18 cellular contexts compared by ENCODE assay signal in the genomic region with DNA sequence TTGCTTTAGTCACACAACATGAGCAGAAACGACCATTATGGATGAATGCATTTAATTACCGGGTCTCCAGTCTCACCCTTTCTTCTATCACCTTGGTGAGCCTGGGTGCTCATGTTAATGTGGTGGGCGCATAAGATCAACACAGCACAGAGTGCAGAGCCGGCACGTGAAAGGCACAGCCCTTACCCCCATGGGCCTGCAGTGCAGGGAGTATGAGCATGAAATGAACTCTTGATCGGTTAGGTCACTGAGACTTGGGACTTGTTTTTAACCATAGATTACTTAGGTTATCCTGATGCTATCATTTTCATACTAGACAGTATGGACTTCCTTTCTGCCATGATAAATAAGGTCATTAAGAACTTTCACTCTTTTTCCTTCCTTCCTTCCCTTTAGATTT.
DNase-seq lines count a peak whose midpoint lies in the region; ATAC-seq and TF ChIP-seq lines count a peak whose summit lies in the region.
"Had no signal": no experiment of that assay in that cellular context is flagged by ENCODE, and none has a peak within 500 bp of the region (broad histone marks: within the 10 kb centered on the region; RNA-seq: fewer than 3 reads in every experiment).

No MANE protein-coding gene starts in this region.

- H3K4me1 ChIP-seq in esophagus muscularis mucosa (peaks cover 0 to 14% (median 5%) of the 10 kb centered on the region in 4 donors), parathyroid adenoma (peaks cover 9% of the 10 kb centered on the region), OCI-LY7 (ENCODE audit: insufficient read depth, low read length, poor library complexity, severe bottlenecking) (no peaks in the 10 kb centered on the region)
- H3K4me1 ChIP-seq: A549 had no signal

- H2AFZ ChIP-seq in parathyroid adenoma (peak overlapping the region; percentile 42), OCI-LY7 (ENCODE audit: low read length) (no peak overlapping the region)
- H2AFZ ChIP-seq: GM23248 had no signal

- H3K36me3 Mint-ChIP-seq in activated CD8-positive, alpha-beta T cell treated with anti-CD3 and anti-CD28 coated beads, Interleukin-2, amount 10 ng/mL, durations not matched to agents 7 days and 5 days (ENCODE audit: low read depth) = no peaks in the 10 kb centered on the region
- no peaks in the 10 kb centered on the region for H3K36me3 Mint-ChIP-seq in activated CD8-positive, alpha-beta T cell treated with anti-CD3 and anti-CD28 coated beads for 36 hours (ENCODE audit: low read depth)
- H3K36me3 Mint-ChIP-seq in WTC11 = no peaks in the 10 kb centered on the region

- no peak for DNase-seq in activated CD8-positive, alpha-beta T cell treated with anti-CD3 and anti-CD28 coated beads, Interleukin-2, amount 10 ng/mL, durations not matched to agents 7 days and 5 days
- no peak for DNase-seq in activated CD8-positive, alpha-beta T cell treated with anti-CD3 and anti-CD28 coated beads for 36 hours
- DNase-seq in WTC11 (ENCODE audit: low spot score) = no peak
- peak; percentile 75 for DNase-seq in esophagus muscularis mucosa (ENCODE audit: extremely low spot score)
- DNase-seq in ureter (ENCODE audit: low spot score) = no peak
- DNase-seq in OCI-LY7 (ENCODE audit: low spot score) = no peak
- no peak for DNase-seq in GM10248 (ENCODE audit: extremely low spot score)
- DNase-seq: AML-193; CD4-positive, alpha-beta T cell; DMS153; DMS79; GDM1; GM23248; H9 had no signal

- H3K4me2 ChIP-seq in parathyroid adenoma (ENCODE audit: low read length) (no peak overlapping the region), OCI-LY7 (ENCODE audit: low read length) (no peak overlapping the region)
- H3K4me2 ChIP-seq: A549 had no signal

- H3K27me3 Mint-ChIP-seq in activated CD8-positive, alpha-beta T cell treated with anti-CD3 and anti-CD28 coated beads, Interleukin-2, amount 10 ng/mL, durations not matched to agents 7 days and 5 days (ENCODE audit: low read depth) = no peaks in the 10 kb centered on the region
- H3K27me3 Mint-ChIP-seq in activated CD8-positive, alpha-beta T cell treated with anti-CD3 and anti-CD28 coated beads for 36 hours = no peaks in the 10 kb centered on the region
- no peaks in the 10 kb centered on the region for H3K27me3 Mint-ChIP-seq in WTC11 (ENCODE audit: low read depth)
- H3K27me3 Mint-ChIP-seq: CD4-positive, alpha-beta T cell had no signal

- H3K27ac ChIP-seq in esophagus muscularis mucosa (replicated peaks in 1 of 4) (no peak overlapping the region), parathyroid adenoma (no peak overlapping the region), OCI-LY7 (ENCODE audit: low read depth, low read length, poor library complexity, severe bottlenecking) (no peak overlapping the region)
- H3K27ac ChIP-seq: 22Rv1, A549, C4-2B, GM23248 had no signal

- POLR2A ChIA-PET in activated CD8-positive, alpha-beta T cell treated with anti-CD3 and anti-CD28 coated beads, Interleukin-2, amount 10 ng/mL, durations not matched to agents 7 days and 5 days (lab: Charles Lee) = no interaction called here
- POLR2A ChIA-PET in activated CD8-positive, alpha-beta T cell treated with anti-CD3 and anti-CD28 coated beads for 36 hours (lab: Charles Lee) = no interaction called here
- POLR2A ChIA-PET in WTC11 (lab: Charles Lee) = no interaction called here
- POLR2A ChIA-PET in OCI-LY7 (lab: Charles Lee) = no interaction called here
- POLR2A ChIA-PET in GM10248 (lab: Yijun Ruan, JAX) = no interaction called here

- H3K4me1 Mint-ChIP-seq in activated CD8-positive, alpha-beta T cell treated with anti-CD3 and anti-CD28 coated beads, Interleukin-2, amount 10 ng/mL, durations not matched to agents 7 days and 5 days (ENCODE audit: low read depth) = no peaks in the 10 kb centered on the region
- no peaks in the 10 kb centered on the region for H3K4me1 Mint-ChIP-seq in activated CD8-positive, alpha-beta T cell treated with anti-CD3 and anti-CD28 coated beads for 36 hours (ENCODE audit: low read depth)
- H3K4me1 Mint-ChIP-seq in WTC11 = peaks cover 12% of the 10 kb centered on the region

- TF ChIP-seq POLR2A in esophagus muscularis mucosa (IDR thresholded peaks at IDR 0.05; ENCODE audit: low read depth) = no peak

- peak overlapping the region; percentile 26 for H3K27ac Mint-ChIP-seq in activated CD8-positive, alpha-beta T cell treated with anti-CD3 and anti-CD28 coated beads, Interleukin-2, amount 10 ng/mL, durations not matched to agents 7 days and 5 days
- H3K27ac Mint-ChIP-seq in activated CD8-positive, alpha-beta T cell treated with anti-CD3 and anti-CD28 coated beads for 36 hours = no peak overlapping the region
- H3K27ac Mint-ChIP-seq in WTC11 = peak overlapping the region; percentile 30; the same call in 1 of the 2 replicates
- H3K27ac Mint-ChIP-seq: CD4-positive, alpha-beta T cell had no signal

- H3K9me3 ChIP-seq in esophagus muscularis mucosa (no peaks in the 10 kb centered on the region), parathyroid adenoma (ENCODE audit: control insufficient read depth, low read length) (no peaks in the 10 kb centered on the region), OCI-LY7 (ENCODE audit: low read length) (no peaks in the 10 kb centered on the region)
- H3K9me3 ChIP-seq: A549 had no signal

- no peak for TF ChIP-seq CTCF in activated CD8-positive, alpha-beta T cell treated with anti-CD3 and anti-CD28 coated beads for 36 hours (IDR thresholded peaks at IDR 0.05)
- TF ChIP-seq CTCF in WTC11 (IDR thresholded peaks at IDR 0.05) = no peak
- no peak for TF ChIP-seq CTCF in esophagus muscularis mucosa (IDR thresholded peaks at IDR 0.05)
- TF ChIP-seq CTCF in parathyroid adenoma (IDR thresholded peaks at IDR 0.05) = no peak
- no peak for TF ChIP-seq CTCF in OCI-LY7 (conservative IDR thresholded peaks at IDR 0.05; ENCODE audit: low read length)
- no peak for TF ChIP-seq CTCF in GM10248 (IDR thresholded peaks at IDR 0.05; ENCODE audit: control extremely low read depth, extremely low read depth, low read depth, missing control alignments)

- no peak overlapping the region for H3K4me3 ChIP-seq in esophagus muscularis mucosa
- no peak overlapping the region for H3K4me3 ChIP-seq in parathyroid adenoma (ENCODE audit: low read depth, low read length)
- H3K4me3 ChIP-seq in OCI-LY7 (ENCODE audit: low read depth, low read length, poor library complexity, severe bottlenecking) = no peak overlapping the region
- H3K4me3 ChIP-seq: A549, GM23248 had no signal

- peaks cover 21% of the 10 kb centered on the region for H3K79me2 ChIP-seq in parathyroid adenoma
- H3K79me2 ChIP-seq in OCI-LY7 (ENCODE audit: insufficient read depth, low read depth, low read length) = no peaks in the 10 kb centered on the region

- no peaks in the 10 kb centered on the region for H3K36me3 ChIP-seq in esophagus muscularis mucosa
- no peaks in the 10 kb centered on the region for H3K36me3 ChIP-seq in parathyroid adenoma (ENCODE audit: control insufficient read depth, insufficient read depth, low read length)
- no peaks in the 10 kb centered on the region for H3K36me3 ChIP-seq in OCI-LY7 (ENCODE audit: insufficient read depth, low read length)

- no TSS peak for BruUV-seq in OCI-LY7 (replicated peaks; lab: Mats Ljungman, UMichigan)

- no peaks in the 10 kb centered on the region for H3K9me2 ChIP-seq in OCI-LY7 (ENCODE audit: insufficient read depth, low read length)

- WGBS in esophagus muscularis mucosa = 98% methylated on average over 6 of the region's 6 CpGs

- H3K27me3 ChIP-seq in esophagus muscularis mucosa (no peaks in the 10 kb centered on the region), parathyroid adenoma (ENCODE audit: control insufficient read depth, insufficient read depth, low read length) (no peaks in the 10 kb centered on the region)

- no peak for ATAC-seq in activated CD8-positive, alpha-beta T cell treated with anti-CD3 and anti-CD28 coated beads, Interleukin-2, amount 10 ng/mL, durations not matched to agents 7 days and 5 days
- no peak for ATAC-seq in activated CD8-positive, alpha-beta T cell treated with anti-CD3 and anti-CD28 coated beads for 36 hours
- no peak for ATAC-seq in WTC11
- ATAC-seq: A549 had no signal

- H3K9me3 Mint-ChIP-seq in activated CD8-positive, alpha-beta T cell treated with anti-CD3 and anti-CD28 coated beads, Interleukin-2, amount 10 ng/mL, durations not matched to agents 7 days and 5 days (ENCODE audit: insufficient read depth) = no peaks in the 10 kb centered on the region
- H3K9me3 Mint-ChIP-seq in activated CD8-positive, alpha-beta T cell treated with anti-CD3 and anti-CD28 coated beads for 36 hours = no peaks in the 10 kb centered on the region
- no peaks in the 10 kb centered on the region for H3K9me3 Mint-ChIP-seq in WTC11
- H3K9me3 Mint-ChIP-seq: CD4-positive, alpha-beta T cell; H9 had no signal

- no peak for TF ChIP-seq EP300 in esophagus muscularis mucosa (IDR thresholded peaks at IDR 0.05)

- no peaks in the 10 kb centered on the region for H4K20me1 ChIP-seq in OCI-LY7 (ENCODE audit: insufficient read depth, low read length)

- intact Hi-C loops in activated CD8-positive, alpha-beta T cell treated with anti-CD3 and anti-CD28 coated beads for 36 hours (cut with micrococcal nuclease) = no loop called here
- intact Hi-C loops in esophagus muscularis mucosa (cut with DNase I) = no loop called here
- intact Hi-C loops in OCI-LY7 (cut with micrococcal nuclease; ENCODE audit: unreplicated experiment) = no loop called here

- H3K9ac ChIP-seq in parathyroid adenoma = no peak overlapping the region
- H3K9ac ChIP-seq: GM23248 had no signal

- no peak overlapping the region for H3K4me3 Mint-ChIP-seq in activated CD8-positive, alpha-beta T cell treated with anti-CD3 and anti-CD28 coated beads, Interleukin-2, amount 10 ng/mL, durations not matched to agents 7 days and 5 days
- H3K4me3 Mint-ChIP-seq in activated CD8-positive, alpha-beta T cell treated with anti-CD3 and anti-CD28 coated beads for 36 hours = no peak overlapping the region
- no peak overlapping the region for H3K4me3 Mint-ChIP-seq in WTC11
- H3K4me3 Mint-ChIP-seq: CD4-positive, alpha-beta T cell; H9 had no signal

- CTCF ChIA-PET in activated CD8-positive, alpha-beta T cell treated with anti-CD3 and anti-CD28 coated beads, Interleukin-2, amount 10 ng/mL, durations not matched to agents 7 days and 5 days (lab: Charles Lee) = no interaction called here
- CTCF ChIA-PET in activated CD8-positive, alpha-beta T cell treated with anti-CD3 and anti-CD28 coated beads for 36 hours (lab: Charles Lee) = no interaction called here
- CTCF ChIA-PET in WTC11 (lab: Charles Lee) = no interaction called here
- CTCF ChIA-PET in OCI-LY7 (lab: Charles Lee; ENCODE audit: unreplicated experiment) = no interaction called here
- CTCF ChIA-PET in GM10248 (lab: Yijun Ruan, JAX) = no interaction called here
